Comparison of ENCODE assay signal across 38 cellular contexts in the genomic region with DNA sequence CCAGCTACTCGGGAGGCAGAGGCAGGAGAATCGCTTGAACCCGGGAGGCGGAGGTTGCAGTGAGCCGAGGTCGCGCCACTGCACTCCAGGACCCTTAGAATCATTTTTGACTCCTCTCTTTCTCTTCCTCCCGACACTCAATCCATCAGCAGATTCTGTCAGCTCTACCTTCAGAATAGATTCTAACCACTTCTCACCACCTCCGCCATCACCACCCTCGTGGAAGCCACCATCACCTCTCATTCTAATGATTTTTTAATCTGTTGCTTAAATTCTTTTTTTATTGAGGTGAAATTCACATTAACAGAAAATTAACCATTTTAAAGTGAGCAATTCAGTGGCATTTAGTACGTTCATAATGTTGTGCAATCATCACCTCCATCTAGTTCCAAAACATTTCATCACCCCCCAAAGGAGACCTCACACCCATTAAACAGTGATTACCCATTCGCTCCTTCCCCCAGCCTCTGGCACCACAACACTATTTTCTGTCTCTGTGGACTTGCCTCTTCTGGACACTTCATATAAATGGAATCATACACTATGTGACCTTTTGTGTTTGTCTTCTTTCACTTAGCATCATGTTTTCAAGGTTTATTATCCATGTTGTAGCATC. TPM values are rescaled to one million over a fixed set of nuclear protein-coding genes. Genes with fewer than 3 reads are reported as not detected.
"Had no signal": no experiment of that assay in that cellular context is flagged by ENCODE, and none has a peak within 500 bp of the region (broad histone marks: within the 10 kb centered on the region; RNA-seq: fewer than 3 reads in every experiment).

No MANE protein-coding gene starts in this region.

- H3K4me3 ChIP-seq: adrenal gland, body of pancreas, cardiac muscle cell, colonic mucosa, esophagus squamous epithelium, gastroesophageal sphincter, heart right ventricle had no signal

- H3K36me3 ChIP-seq: adrenal gland, cardiac muscle cell, colonic mucosa, esophagus squamous epithelium, gastroesophageal sphincter, heart right ventricle had no signal

- H3K27ac ChIP-seq: adrenal gland, body of pancreas, cardiac muscle cell, colonic mucosa, epithelial cell of prostate, heart right ventricle had no signal

- DNase-seq: activated CD4-positive, alpha-beta memory T cell treated with anti-CD3 and anti-CD28 coated beads for 36 hours; activated CD4-positive, alpha-beta T cell treated with anti-CD3 and anti-CD28 coated beads for 36 hours; activated CD4-positive, alpha-beta T cell treated with anti-CD3 and anti-CD28 coated beads, Interleukin-2, amount 10 ng/mL, durations not matched to agents 24 days and 14 days; activated CD4-positive, CD25-positive, alpha-beta regulatory T cell; activated CD4-positive, CD25-positive, alpha-beta regulatory T cell treated with anti-CD3 and anti-CD28 coated beads, Interleukin-2, amount 50 U/mL, for 72 hours; activated CD8-positive, alpha-beta memory T cell treated with anti-CD3 and anti-CD28 coated beads, Interleukin-2, amount 10 ng/mL, durations not matched to agents 7 days and 5 days; activated CD8-positive, alpha-beta memory T cell treated with anti-CD3 and anti-CD28 coated beads, Interleukin-2, amount 50 U/mL, for 4 hours; activated CD8-positive, alpha-beta T cell treated with anti-CD3 and anti-CD28 coated beads, Interleukin-2, amount 10 ng/mL, durations not matched to agents 7 days and 5 days; activated effector memory CD4-positive, alpha-beta T cell treated with anti-CD3 and anti-CD28 coated beads, Interleukin-2, amount 50 U/mL, for 16 hours; activated naive CD4-positive, alpha-beta T cell treated with anti-CD3 and anti-CD28 coated beads for 36 hours; activated naive CD8-positive, alpha-beta T cell treated with anti-CD3 and anti-CD28 coated beads for 36 hours; activated naive CD8-positive, alpha-beta T cell treated with anti-CD3 and anti-CD28 coated beads, Interleukin-2, amount 50 U/mL, for 24 hours; activated T-cell treated with anti-CD3 and anti-CD28 coated beads, Interleukin-2, amount 50 U/mL, for 1 hour; activated T-cell treated with anti-CD3 and anti-CD28 coated beads, Interleukin-2, amount 50 U/mL, for 48 hours; adrenal gland; amygdala; aorta; body of pancreas; central memory CD4-positive, alpha-beta T cell; cerebellar nuclear complex; colonic mucosa; effector CD8-positive, alpha-beta T cell; esophagus squamous epithelium; foreskin melanocyte; heart right ventricle; T-helper 2 cell had no signal

- H3K9me3 ChIP-seq: adrenal gland, body of pancreas, colonic mucosa, esophagus squamous epithelium, gastroesophageal sphincter, heart right ventricle had no signal

- ATAC-seq: activated CD4-positive, alpha-beta T cell treated with anti-CD3 and anti-CD28 coated beads for 36 hours; activated CD8-positive, alpha-beta memory T cell treated with anti-CD3 and anti-CD28 coated beads, Interleukin-2, amount 10 ng/mL, durations not matched to agents 7 days and 5 days; activated CD8-positive, alpha-beta T cell treated with anti-CD3 and anti-CD28 coated beads, Interleukin-2, amount 10 ng/mL, durations not matched to agents 7 days and 5 days; activated naive CD8-positive, alpha-beta T cell treated with anti-CD3 and anti-CD28 coated beads, Interleukin-2, amount 50 U/mL, for 24 hours; body of pancreas; gastroesophageal sphincter; heart right ventricle had no signal

- H3K4me1 ChIP-seq: colonic mucosa had no signal

- H3K27me3 ChIP-seq: adrenal gland, body of pancreas, colonic mucosa had no signal

RNA-seq across cellular contexts. Expression of a gene that starts 16.6 kb away (rescaled TPM):
- total RNA-seq: activated CD4-positive, alpha-beta memory T cell treated with anti-CD3 and anti-CD28 coated beads for 36 hours; activated CD4-positive, alpha-beta T cell treated with anti-CD3 and anti-CD28 coated beads, Interleukin-2, amount 10 ng/mL, durations not matched to agents 24 days and 14 days; activated CD8-positive, alpha-beta memory T cell treated with anti-CD3 and anti-CD28 coated beads for 36 hours; activated CD8-positive, alpha-beta T cell treated with anti-CD3 and anti-CD28 coated beads, Interleukin-2, amount 10 ng/mL, durations not matched to agents 7 days and 5 days; activated naive CD4-positive, alpha-beta T cell treated with anti-CD3 and anti-CD28 coated beads for 36 hours; activated naive CD8-positive, alpha-beta T cell treated with anti-CD3 and anti-CD28 coated beads for 36 hours; activated T-helper 1 cell treated with anti-CD3 and anti-CD28 coated beads, Interleukin-12 subunit alpha, Interleukin-12 subunit beta, Interleukin-2, Interleukin-4 antibody, amounts not matched to agents 30 ng/mL and 10 ng/mL and 1 ng/mL, durations not matched to agents 14 hours and 24 hours and 36 hours; activated T-helper 2 cell treated with anti-CD3 and anti-CD28 coated beads, Interferon-gamma antibody, Interleukin-2, Interleukin-4, amounts not matched to agents 10 μg/mL and 5 μg/mL and 100 μg/mL, durations not matched to agents 14 hours and 24 hours and 36 hours; fibroblast of villous mesenchyme had no signal

RNA-seq across cellular contexts. Expression of a gene that starts 32.6 kb away (rescaled TPM):
- total RNA-seq: activated CD4-positive, alpha-beta memory T cell treated with anti-CD3 and anti-CD28 coated beads for 36 hours; activated CD4-positive, alpha-beta T cell treated with anti-CD3 and anti-CD28 coated beads for 36 hours; activated CD4-positive, alpha-beta T cell treated with anti-CD3 and anti-CD28 coated beads, Interleukin-2, amount 10 ng/mL, durations not matched to agents 24 days and 14 days; activated CD8-positive, alpha-beta memory T cell treated with anti-CD3 and anti-CD28 coated beads for 36 hours; activated CD8-positive, alpha-beta memory T cell treated with anti-CD3 and anti-CD28 coated beads, Interleukin-2, amount 10 ng/mL, durations not matched to agents 7 days and 5 days; activated CD8-positive, alpha-beta T cell treated with anti-CD3 and anti-CD28 coated beads, Interleukin-2, amount 10 ng/mL, durations not matched to agents 7 days and 5 days; activated naive CD4-positive, alpha-beta T cell treated with anti-CD3 and anti-CD28 coated beads for 36 hours; activated naive CD8-positive, alpha-beta T cell treated with anti-CD3 and anti-CD28 coated beads for 36 hours; activated T-helper 1 cell treated with anti-CD3 and anti-CD28 coated beads, Interleukin-12 subunit alpha, Interleukin-12 subunit beta, Interleukin-2, Interleukin-4 antibody, amounts not matched to agents 30 ng/mL and 10 ng/mL and 1 ng/mL, durations not matched to agents 14 hours and 24 hours and 36 hours; activated T-helper 2 cell treated with anti-CD3 and anti-CD28 coated beads, Interferon-gamma antibody, Interleukin-2, Interleukin-4, amounts not matched to agents 10 μg/mL and 5 μg/mL and 100 μg/mL, durations not matched to agents 14 hours and 24 hours and 36 hours; adrenal gland; body of pancreas; cardiac muscle cell; colonic mucosa; dermis microvascular lymphatic vessel endothelial cell; endothelial cell of umbilical vein; esophagus squamous epithelium; fibroblast of villous mesenchyme; gastroesophageal sphincter; glomerular endothelial cell; T-helper 1 cell treated with Interleukin-12 subunit alpha and Interleukin-12 subunit beta and Interleukin-4 antibody, amounts not matched to agents 30 ng/mL and 1 ng/mL, for 36 hours had no signal
- polyA plus RNA-seq: endothelial cell of umbilical vein, esophagus had no signal

RNA-seq across cellular contexts. Expression of a gene that starts 50.6 kb away (rescaled TPM):
- total RNA-seq: activated CD4-positive, alpha-beta memory T cell treated with anti-CD3 and anti-CD28 coated beads for 36 hours; activated CD4-positive, alpha-beta T cell treated with anti-CD3 and anti-CD28 coated beads for 36 hours; activated CD4-positive, alpha-beta T cell treated with anti-CD3 and anti-CD28 coated beads, Interleukin-2, amount 10 ng/mL, durations not matched to agents 24 days and 14 days; activated CD8-positive, alpha-beta memory T cell treated with anti-CD3 and anti-CD28 coated beads for 36 hours; activated CD8-positive, alpha-beta memory T cell treated with anti-CD3 and anti-CD28 coated beads, Interleukin-2, amount 10 ng/mL, durations not matched to agents 7 days and 5 days; activated CD8-positive, alpha-beta T cell treated with anti-CD3 and anti-CD28 coated beads, Interleukin-2, amount 10 ng/mL, durations not matched to agents 7 days and 5 days; activated naive CD4-positive, alpha-beta T cell treated with anti-CD3 and anti-CD28 coated beads for 36 hours; activated naive CD8-positive, alpha-beta T cell treated with anti-CD3 and anti-CD28 coated beads for 36 hours; activated T-helper 1 cell treated with anti-CD3 and anti-CD28 coated beads, Interleukin-12 subunit alpha, Interleukin-12 subunit beta, Interleukin-2, Interleukin-4 antibody, amounts not matched to agents 30 ng/mL and 10 ng/mL and 1 ng/mL, durations not matched to agents 14 hours and 24 hours and 36 hours; activated T-helper 2 cell treated with anti-CD3 and anti-CD28 coated beads, Interferon-gamma antibody, Interleukin-2, Interleukin-4, amounts not matched to agents 10 μg/mL and 5 μg/mL and 100 μg/mL, durations not matched to agents 14 hours and 24 hours and 36 hours; aorta; body of pancreas; colonic mucosa; dermis microvascular lymphatic vessel endothelial cell; endothelial cell of umbilical vein; esophagus squamous epithelium; fibroblast of villous mesenchyme; gastroesophageal sphincter; glomerular endothelial cell; heart right ventricle; T-helper 1 cell treated with Interleukin-12 subunit alpha and Interleukin-12 subunit beta and Interleukin-4 antibody, amounts not matched to agents 30 ng/mL and 1 ng/mL, for 36 hours had no signal
- polyA plus RNA-seq: aorta, endothelial cell of umbilical vein, heart right ventricle had no signal
